ENCODE assay signal across 8 cellular contexts in genomic region chrX:72003811-72004750, GRCh38.
DNase-seq lines count a peak whose midpoint lies in the region; ATAC-seq and TF ChIP-seq lines count a peak whose summit lies in the region.

No MANE protein-coding gene starts in this region.

- no peak overlapping the region for H3K4me2 ChIP-seq in OCI-LY3 (ENCODE audit: low read length)

- H3K9ac ChIP-seq in OCI-LY3 (ENCODE audit: low read length) = no peak overlapping the region

- no peak for ATAC-seq in GM18519 (IDR thresholded peaks at IDR 0.05; ENCODE audit: low FRiP score, unreplicated experiment)

- 0 out of 2 replicates have a peak, but pooled peaks cover 2% of the 10 kb centered on the region for H3K4me1 ChIP-seq in OCI-LY3 (ENCODE audit: low read length)

- 0 out of 2 replicates have a peak, but pooled peaks cover 6% of the 10 kb centered on the region for H3K27me3 ChIP-seq in OCI-LY3 (ENCODE audit: low read depth, low read length)

- no peak overlapping the region for H3K4me3 ChIP-seq in OCI-LY3 (ENCODE audit: low read length)
- no peak overlapping the region for H3K4me3 ChIP-seq in fibroblast of pulmonary artery (replicated peaks; ENCODE audit: low read depth, low read length)

- H2AFZ ChIP-seq in OCI-LY3 (ENCODE audit: low read depth, low read length) = no peak overlapping the region

- H3K9me3 ChIP-seq in OCI-LY3 (ENCODE audit: insufficient read depth, low read length) = no peaks in the 10 kb centered on the region

- DNase-seq in DMS 273 (lab: John Stamatoyannopoulos, UW; ENCODE audit: unreplicated experiment) (peak; percentile 83), fibroblast of pulmonary artery (ENCODE audit: low read depth) (peak; percentile 23), osteocyte (ENCODE audit: extremely low spot score, unreplicated experiment) (peak; percentile 88), NCI-H146 (lab: John Stamatoyannopoulos, UW) (no peak), NCI-H2081 treated with DMSO at 0.1 percent for 48 hours (lab: John Stamatoyannopoulos, UW) (no peak)
- DNase-seq in activated naive CD4-positive, alpha-beta T cell treated with anti-CD3 and anti-CD28 coated beads, Interleukin-2, amount 50 U/mL, for 16 hours = no peak

- H3K79me2 ChIP-seq in OCI-LY3 (ENCODE audit: low read length) = no peaks in the 10 kb centered on the region

- no peaks in the 10 kb centered on the region for H3K27me3 Mint-ChIP-seq in osteocyte (ENCODE audit: unreplicated experiment)

- peak overlapping the region; percentile 28 for H3K4me3 Mint-ChIP-seq in osteocyte (ENCODE audit: unreplicated experiment)

- H3K4me1 Mint-ChIP-seq in osteocyte (ENCODE audit: unreplicated experiment) = peaks cover 62% of the 10 kb centered on the region

- H3K36me3 ChIP-seq in OCI-LY3 (replicated peaks; ENCODE audit: low read depth, low read length) = no peaks in the 10 kb centered on the region

- no peaks in the 10 kb centered on the region for H3K9me3 Mint-ChIP-seq in osteocyte (ENCODE audit: unreplicated experiment)

- H3K27ac ChIP-seq in OCI-LY3 (ENCODE audit: low read length) = no peak overlapping the region

- H3K27ac Mint-ChIP-seq in osteocyte (ENCODE audit: unreplicated experiment) = peak overlapping the region; percentile 89

- TF ChIP-seq CTCF in OCI-LY3 (IDR thresholded peaks at IDR 0.05; ENCODE audit: low read depth, low read length) (peak; percentile 15; the same call in 1 of the 2 replicates), fibroblast of pulmonary artery (IDR thresholded peaks at IDR 0.05; ENCODE audit: low read length, missing control alignments) (no peak), osteocyte (IDR thresholded peaks at IDR 0.05) (peak; percentile 48)

- H4K20me1 ChIP-seq in OCI-LY3 (ENCODE audit: insufficient read depth, low read length) = no peaks in the 10 kb centered on the region

- no peaks in the 10 kb centered on the region for H3K36me3 Mint-ChIP-seq in osteocyte (ENCODE audit: unreplicated experiment)

Comparison
In these comparisons a context has a peak if more than half of its experiments do, and no peak if none do; other contexts are left out.
1. DNase-seq: peak in DMS 273 (single experiment), fibroblast of pulmonary artery (single experiment) and osteocyte (single experiment); none in NCI-H146 (single experiment), NCI-H2081 treated with DMSO at 0.1 percent for 48 hours (single experiment) and activated naive CD4-positive, alpha-beta T cell treated with anti-CD3 and anti-CD28 coated beads, Interleukin-2, amount 50 U/mL, for 16 hours (single experiment).